12 cellular contexts compared by ENCODE assay signal in genomic region chr3:170634663-170635096, GRCh38. TPM values are rescaled to one million over a fixed set of nuclear protein-coding genes. Genes with fewer than 3 reads are reported as not detected.
A peak's percentile ranks its signal among the peaks of the same experiment; 100 is the strongest.
DNase-seq lines count a peak whose midpoint lies in the region; ATAC-seq and TF ChIP-seq lines count a peak whose summit lies in the region.
"Had no signal": no experiment of that assay in that cellular context is flagged by ENCODE, and none has a peak within 500 bp of the region (broad histone marks: within the 10 kb centered on the region; RNA-seq: fewer than 3 reads in every experiment).

No MANE protein-coding gene starts in this region.

- H3K27ac Mint-ChIP-seq in MCF 10A (ENCODE audit: low read depth, unreplicated experiment) = no peak overlapping the region

- TF ChIP-seq CTCF in GM10248 (IDR thresholded peaks at IDR 0.05; ENCODE audit: control extremely low read depth, extremely low read depth, low read depth, missing control alignments) (no peak), foreskin fibroblast (IDR thresholded peaks at IDR 0.05; ENCODE audit: low read depth, low read length) (no peak), MCF 10A (IDR thresholded peaks at IDR 0.05; ENCODE audit: unreplicated experiment) (no peak)

- H3K4me3 ChIP-seq in foreskin fibroblast (ENCODE audit: low read depth in 1 of 2, low read length in 2 of 2) = no peak overlapping the region

- DNase-seq in GM10248 (ENCODE audit: extremely low spot score) = peak; percentile 29
- DNase-seq in foreskin fibroblast = no peak
- DNase-seq in sciatic nerve (ENCODE audit: low spot score) = no peak
- DNase-seq in MCF 10A (ENCODE audit: unreplicated experiment) = no peak
- DNase-seq in NCI-H1930 (lab: John Stamatoyannopoulos, UW) = no peak
- DNase-seq: activated naive CD4-positive, alpha-beta T cell; AML-193; effector CD4-positive, alpha-beta T cell; Kasumi-1 had no signal

- intact Hi-C loops in sciatic nerve (cut with DNase I) (no loop called here), MCF 10A (cut with micrococcal nuclease) (no loop called here)

- H3K4me3 Mint-ChIP-seq in MCF 10A (ENCODE audit: unreplicated experiment) = no peak overlapping the region

- ATAC-seq in GM19324 (IDR thresholded peaks at IDR 0.05; ENCODE audit: low FRiP score, unreplicated experiment) = peak; percentile 54
- ATAC-seq in HG02798 (IDR thresholded peaks at IDR 0.05; ENCODE audit: poor library complexity, unreplicated experiment) = peak; percentile 73
- ATAC-seq in HG03565 (IDR thresholded peaks at IDR 0.05; ENCODE audit: unreplicated experiment) = peak; percentile 59
- ATAC-seq in sciatic nerve = no peak

- no peaks in the 10 kb centered on the region for H3K4me1 Mint-ChIP-seq in MCF 10A (ENCODE audit: insufficient read depth, unreplicated experiment)

- POLR2A ChIA-PET in GM10248 (lab: Yijun Ruan, JAX) = no interaction called here
- POLR2A ChIA-PET in MCF 10A (lab: Yijun Ruan, JAX) = interaction anchor here (0.6 kb wide), 1 partner anchor 194 kb away, joined by 3 read pairs; no protein-coding TSS in a partner anchor

- CTCF ChIA-PET in GM10248 (lab: Yijun Ruan, JAX) = interaction anchor here (1.2 kb wide), 1 partner anchor 177 kb away, joined by 3 read pairs; no protein-coding TSS in a partner anchor
- CTCF ChIA-PET in MCF 10A (lab: Yijun Ruan, JAX) = interaction anchor here (0.6 kb wide), 1 partner anchor 178 kb away, joined by 4 read pairs; no protein-coding TSS in a partner anchor

- BruUV-seq in MCF 10A (replicated peaks; lab: Mats Ljungman, UMichigan) = no TSS peak

- H3K9me3 Mint-ChIP-seq in MCF 10A (ENCODE audit: unreplicated experiment) = no peaks in the 10 kb centered on the region

- H3K27me3 Mint-ChIP-seq in MCF 10A (ENCODE audit: insufficient read depth, unreplicated experiment) = no peaks in the 10 kb centered on the region

- no peaks in the 10 kb centered on the region for H3K36me3 Mint-ChIP-seq in MCF 10A (ENCODE audit: insufficient read depth, unreplicated experiment)

RNA-seq across cellular contexts. Expression of gene SLC7A14, which starts 48.8 kb away (rescaled TPM):
- total RNA-seq in sciatic nerve = 0.04 TPM
- total RNA-seq in MCF 10A (2022) = not detected in 2 replicates
